ENCODE assay signal across 8 cellular contexts in the genomic region with DNA sequence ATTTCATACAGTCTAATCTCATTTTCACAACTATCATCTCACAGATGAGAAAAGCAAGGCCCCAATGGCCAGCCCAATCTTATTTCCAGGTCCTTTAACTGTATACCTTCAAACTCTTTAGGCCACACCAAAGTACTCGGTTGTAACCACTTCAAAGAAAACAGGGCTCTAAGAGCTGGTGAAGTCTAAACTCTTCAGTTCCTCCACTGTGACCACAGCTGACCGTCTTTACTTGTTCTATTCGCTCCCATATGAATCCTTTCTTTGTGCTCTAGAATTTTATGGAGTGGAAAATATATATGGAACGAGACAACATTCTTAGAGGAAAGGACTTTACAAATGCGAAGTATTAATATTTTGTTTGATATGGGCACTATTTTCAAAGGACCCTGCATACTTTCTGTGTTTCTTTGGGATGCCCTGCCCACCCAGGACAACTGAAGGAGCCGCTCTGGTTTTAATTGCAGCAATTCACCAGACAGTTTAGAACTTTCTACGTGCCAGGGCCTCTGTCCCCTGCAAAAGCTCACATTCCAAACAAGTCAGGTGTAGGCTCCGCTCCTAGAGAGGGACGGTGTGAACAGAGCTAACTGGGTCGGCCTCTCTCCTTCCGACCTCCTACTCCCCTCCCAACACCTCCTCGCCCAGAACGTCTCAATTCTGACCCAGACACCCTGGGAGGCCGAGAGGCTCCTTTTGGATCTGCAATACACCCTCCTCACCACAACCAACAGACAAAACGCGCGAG. TPM values are rescaled to one million over a fixed set of nuclear protein-coding genes. Genes with fewer than 3 reads are reported as not detected.
A peak's percentile ranks its signal among the peaks of the same experiment; 100 is the strongest.
DNase-seq lines count a peak whose midpoint lies in the region; ATAC-seq and TF ChIP-seq lines count a peak whose summit lies in the region.

No MANE protein-coding gene starts in this region.

- POLR2A ChIA-PET in naive thymus-derived CD4-positive, alpha-beta T cell (lab: Charles Lee) = interaction anchor here (0.6 to 12.8 kb wide), 12 partner anchors 8 to 294 kb away, joined by 3 to 264 read pairs (median 4); partner anchors contain the start of genes IER5, MR1 and STX6

- peaks cover 13% of the 10 kb centered on the region; the same call in 1 of the 2 replicates for H3K27me3 ChIP-seq in OCI-LY1 (ENCODE audit: insufficient read depth, low read length)
- no peaks in the 10 kb centered on the region for H3K27me3 ChIP-seq in naive thymus-derived CD4-positive, alpha-beta T cell (ENCODE audit: control insufficient read depth in 2 of 2, insufficient read depth in 2 of 2, low read length in 2 of 2)

- intact Hi-C loops in naive thymus-derived CD4-positive, alpha-beta T cell (cut with micrococcal nuclease) = loop anchor here (2.0 to 10.0 kb wide), 5 partner anchors 57 to 1501 kb away; partner anchors contain the start of genes CEP350 (in 1 of the 2), QSOX1 (in 1 of the 2), RGS16 (in 1 of the 2) and XPR1 (in 1 of the 2)

- H3K4me3 ChIP-seq in OCI-LY1 (ENCODE audit: low read depth, low read length, poor library complexity, severe bottlenecking) = peak overlapping the region; percentile 69
- H3K4me3 ChIP-seq in naive thymus-derived CD4-positive, alpha-beta T cell (ENCODE audit: low read length) = peak overlapping the region; percentile 61

- H3K4me1 ChIP-seq in OCI-LY1 (ENCODE audit: insufficient read depth, low read length, severe bottlenecking) = peaks cover 16% of the 10 kb centered on the region
- peaks cover 25 to 28% of the 10 kb centered on the region in 2 donors for H3K4me1 ChIP-seq in naive thymus-derived CD4-positive, alpha-beta T cell (ENCODE audit: control insufficient read depth in 2 of 2, insufficient read depth in 2 of 2, low read length in 2 of 2)

- H3F3A ChIP-seq in OCI-LY1 (ENCODE audit: insufficient read depth, low read length) = no peaks in the 10 kb centered on the region

- DNase-seq in T-helper 1 cell (no peak), NCI-H69 (lab: John Stamatoyannopoulos, UW) (no peak), Ammon's horn (ENCODE audit: low spot score) (no peak)
- DNase-seq in effector memory CD8-positive, alpha-beta T cell = no peak
- DNase-seq in naive thymus-derived CD4-positive, alpha-beta T cell = peak in 2 of 9 donors; percentile 14 to 50
- no peak for DNase-seq in stimulated activated naive CD4-positive, alpha-beta T cell treated with Interleukin-2 at 50 U/mL for 16 hours (lab: John Stamatoyannopoulos, UW)

- ATAC-seq in effector memory CD8-positive, alpha-beta T cell (replicated peaks) = no peak
- peak; percentile 35 for ATAC-seq in naive thymus-derived CD4-positive, alpha-beta T cell

- no peak overlapping the region for H3K27ac ChIP-seq in OCI-LY1 (ENCODE audit: low read depth, low read length, poor library complexity, severe bottlenecking)
- H3K27ac ChIP-seq in naive thymus-derived CD4-positive, alpha-beta T cell (ENCODE audit: low read depth, low read length) = peak overlapping the region; percentile 85

- H3K9ac ChIP-seq in OCI-LY1 (ENCODE audit: low read length) = peak overlapping the region; percentile 63; the same call in 1 of the 2 replicates

- no peaks in the 10 kb centered on the region for H3K9me3 Mint-ChIP-seq in T-helper 1 cell treated with Interleukin-12 subunit alpha and Interleukin-12 subunit beta and Interleukin-4 antibody, amounts not matched to agents 30 μg/mL and 1 μg/mL, for 36 hours
- no peaks in the 10 kb centered on the region for H3K9me3 Mint-ChIP-seq in effector memory CD8-positive, alpha-beta T cell
- H3K9me3 Mint-ChIP-seq in naive thymus-derived CD4-positive, alpha-beta T cell = peaks cover 0 to 3% (median 0%) of the 10 kb centered on the region in 11 donors

- H3K4me1 Mint-ChIP-seq in T-helper 1 cell treated with Interleukin-12 subunit alpha and Interleukin-12 subunit beta and Interleukin-4 antibody, amounts not matched to agents 30 μg/mL and 1 μg/mL, for 36 hours (ENCODE audit: low read depth) = peaks cover 68% of the 10 kb centered on the region
- H3K4me1 Mint-ChIP-seq in effector memory CD8-positive, alpha-beta T cell (ENCODE audit: low read depth in 2 of 2) = peaks cover 26 to 44% of the 10 kb centered on the region in 2 donors
- peaks cover 33 to 88% (median 73%) of the 10 kb centered on the region in 7 donors for H3K4me1 Mint-ChIP-seq in naive thymus-derived CD4-positive, alpha-beta T cell

- TF ChIP-seq CTCF in OCI-LY1 (IDR thresholded peaks at IDR 0.05; ENCODE audit: low read length) = no peak

- peak overlapping the region; percentile 87 for H3K4me2 ChIP-seq in OCI-LY1 (ENCODE audit: low read length)

- peaks cover 32% of the 10 kb centered on the region for H3K27me3 Mint-ChIP-seq in T-helper 1 cell treated with Interleukin-12 subunit alpha and Interleukin-12 subunit beta and Interleukin-4 antibody, amounts not matched to agents 30 μg/mL and 1 μg/mL, for 36 hours (ENCODE audit: low read depth)
- peaks cover 5 to 15% of the 10 kb centered on the region in 2 donors for H3K27me3 Mint-ChIP-seq in effector memory CD8-positive, alpha-beta T cell
- H3K27me3 Mint-ChIP-seq in naive thymus-derived CD4-positive, alpha-beta T cell = peaks cover 0 to 32% (median 0%) of the 10 kb centered on the region in 5 donors

- no peaks in the 10 kb centered on the region for H3K9me3 ChIP-seq in OCI-LY1 (ENCODE audit: low read length)
- H3K9me3 ChIP-seq in naive thymus-derived CD4-positive, alpha-beta T cell (ENCODE audit: control insufficient read depth in 2 of 3, low read length in 3 of 3) = no peaks in the 10 kb centered on the region

- no peaks in the 10 kb centered on the region for H4K20me1 ChIP-seq in OCI-LY1 (ENCODE audit: insufficient read depth, low read length)

- peak overlapping the region; percentile 77 for H3K4me3 Mint-ChIP-seq in T-helper 1 cell treated with Interleukin-12 subunit alpha and Interleukin-12 subunit beta and Interleukin-4 antibody, amounts not matched to agents 30 μg/mL and 1 μg/mL, for 36 hours
- H3K4me3 Mint-ChIP-seq in effector memory CD8-positive, alpha-beta T cell = peak overlapping the region; percentile 79 to 85
- H3K4me3 Mint-ChIP-seq in naive thymus-derived CD4-positive, alpha-beta T cell = peak overlapping the region; percentile 76 to 88 (median 84)

- H2AFZ ChIP-seq in OCI-LY1 (ENCODE audit: low read length) = no peak overlapping the region

- H3K36me3 Mint-ChIP-seq in T-helper 1 cell treated with Interleukin-12 subunit alpha and Interleukin-12 subunit beta and Interleukin-4 antibody, amounts not matched to agents 30 μg/mL and 1 μg/mL, for 36 hours (ENCODE audit: low read depth) = peaks cover 2% of the 10 kb centered on the region
- peaks cover 20% of the 10 kb centered on the region for H3K36me3 Mint-ChIP-seq in effector memory CD8-positive, alpha-beta T cell (ENCODE audit: insufficient read depth)
- H3K36me3 Mint-ChIP-seq in naive thymus-derived CD4-positive, alpha-beta T cell = peaks cover 0 to 3% (median 0%) of the 10 kb centered on the region in 5 donors

- H3K36me3 ChIP-seq in OCI-LY1 (ENCODE audit: insufficient read depth, low read length) = no peaks in the 10 kb centered on the region
- H3K36me3 ChIP-seq in naive thymus-derived CD4-positive, alpha-beta T cell (ENCODE audit: control insufficient read depth in 2 of 3, insufficient read depth in 3 of 3, low read length in 3 of 3) = no peaks in the 10 kb centered on the region

- CTCF ChIA-PET in naive thymus-derived CD4-positive, alpha-beta T cell (lab: Charles Lee) = interaction anchor here (0.6 to 3.2 kb wide), 4 partner anchors 23 to 64 kb away, joined by 3 to 11 read pairs (median 3); no protein-coding TSS in a partner anchor

- no peaks in the 10 kb centered on the region for H3K79me2 ChIP-seq in OCI-LY1 (ENCODE audit: insufficient read depth, low read length)

- peak overlapping the region; percentile 55 for H3K27ac Mint-ChIP-seq in T-helper 1 cell treated with Interleukin-12 subunit alpha and Interleukin-12 subunit beta and Interleukin-4 antibody, amounts not matched to agents 30 μg/mL and 1 μg/mL, for 36 hours
- H3K27ac Mint-ChIP-seq in effector memory CD8-positive, alpha-beta T cell = peak overlapping the region; percentile 81 to 85
- H3K27ac Mint-ChIP-seq in naive thymus-derived CD4-positive, alpha-beta T cell = peak overlapping the region; percentile 66 to 90 (median 81)

- no peaks in the 10 kb centered on the region for H3K9me2 ChIP-seq in OCI-LY1 (ENCODE audit: low read depth, low read length)

RNA-seq across cellular contexts. Expression of gene IER5, which starts 15.7 kb away (rescaled TPM):
- 10 to 100 TPM; 12.7 to 86.9 (median 46.0) TPM for total RNA-seq in naive thymus-derived CD4-positive, alpha-beta T cell
- 1 to 10 TPM; 2.1 to 2.6 TPM for polyA plus RNA-seq in naive thymus-derived CD4-positive, alpha-beta T cell
